In genomic region chr16:83961591-83961990, GRCh38 we compare ENCODE assay signal across 2 cellular contexts.
TF ChIP-seq lines count a peak whose summit lies in the region.

No MANE protein-coding gene starts in this region.

TF ChIP-seq in IMR-90, 13 proteins besides CTCF, POLR2A, EP300 and RAD21:
- TF ChIP-seq CHD1 (IDR thresholded peaks at IDR 0.05; ENCODE audit: low read depth, low read length) (no peak), BHLHE40 (IDR thresholded peaks at IDR 0.05; ENCODE audit: low read depth, low read length) (no peak), SMC3 (IDR thresholded peaks at IDR 0.05; ENCODE audit: low read depth, low read length) (no peak), USF2 (IDR thresholded peaks at IDR 0.05; ENCODE audit: low read depth, low read length) (no peak), ELK1 (IDR thresholded peaks at IDR 0.05; ENCODE audit: borderline replicate concordance, low read depth, low read length) (no peak), MAFK (IDR thresholded peaks at IDR 0.05; ENCODE audit: low read depth, low read length) (no peak), NFE2L2 (IDR thresholded peaks at IDR 0.05; ENCODE audit: low read depth, low read length) (no peak), RFX5 (IDR thresholded peaks at IDR 0.05; ENCODE audit: low read depth, low read length) (no peak), FOS (IDR thresholded peaks at IDR 0.05; ENCODE audit: low read depth, low read length) (no peak), RCOR1 (IDR thresholded peaks at IDR 0.05; ENCODE audit: insufficient replicate concordance, low read length) (no peak), CEBPB (IDR thresholded peaks at IDR 0.05; ENCODE audit: low read depth, low read length) (no peak), MXI1 (IDR thresholded peaks at IDR 0.05; ENCODE audit: borderline replicate concordance, low read depth, low read length) (no peak), MAZ (IDR thresholded peaks at IDR 0.05; ENCODE audit: borderline replicate concordance, low read depth, low read length) (no peak)

TF ChIP-seq in SK-N-SH, 30 proteins besides CTCF, POLR2A, EP300 and RAD21:
- TF ChIP-seq USF1 (IDR thresholded peaks at IDR 0.05; ENCODE audit: borderline replicate concordance, low read depth), result no peak
- no peak for TF ChIP-seq NFIC (IDR thresholded peaks at IDR 0.05; ENCODE audit: borderline replicate concordance)
- TF ChIP-seq YY1 (IDR thresholded peaks at IDR 0.05; ENCODE audit: low read depth), result no peak
- TF ChIP-seq CHD2 (IDR thresholded peaks at IDR 0.05; ENCODE audit: low read length, partially characterized antibody), result no peak
- no peak for TF ChIP-seq GABPA (IDR thresholded peaks at IDR 0.05; ENCODE audit: low read depth)
- TF ChIP-seq JUND (IDR thresholded peaks at IDR 0.05), result no peak
- TF ChIP-seq SMC3 (IDR thresholded peaks at IDR 0.05; ENCODE audit: low read depth, low read length), result no peak
- TF ChIP-seq MAX (IDR thresholded peaks at IDR 0.05; ENCODE audit: low read depth), result no peak
- TF ChIP-seq TCF12 (IDR thresholded peaks at IDR 0.05), result no peak
- TF ChIP-seq TEAD4 (IDR thresholded peaks at IDR 0.05; ENCODE audit: borderline replicate concordance, insufficient read depth), result no peak
- no peak for TF ChIP-seq NRF1 (IDR thresholded peaks at IDR 0.05; ENCODE audit: low read depth, low read length)
- no peak for TF ChIP-seq PBX3 (IDR thresholded peaks at IDR 0.05)
